ENCODE assay signal across 15 cellular contexts in genomic region chr20:58688414-58688813, GRCh38.
"Had no signal": no experiment of that assay in that cellular context is flagged by ENCODE, and none has a peak within 500 bp of the region (broad histone marks: within the 10 kb centered on the region; RNA-seq: fewer than 3 reads in every experiment).

No MANE protein-coding gene starts in this region.

- H3K9me3 ChIP-seq: thoracic aorta had no signal

- H3K4me1 ChIP-seq: foreskin keratinocyte had no signal

- H3K27me3 Mint-ChIP-seq: activated B cell treated with CpG ODN at 0.5 μM for 24 hours; activated naive CD8-positive, alpha-beta T cell; central memory CD8-positive, alpha-beta T cell had no signal

- H3K27ac Mint-ChIP-seq: activated B cell treated with CpG ODN at 0.5 μM for 24 hours; activated naive CD8-positive, alpha-beta T cell; nephron progenitor cell; stimulated activated effector memory CD8-positive, alpha-beta T cell treated with anti-CD3 and anti-CD28 coated beads, Interleukin-12 subunit alpha, Interleukin-12 subunit beta, amount 100 ng/mL, for 72 hours; T-helper 1 cell treated with Interleukin-12 subunit alpha and Interleukin-12 subunit beta and Interleukin-4 antibody, amounts not matched to agents 30 μg/mL and 1 μg/mL, for 36 hours had no signal

- H3K9me3 Mint-ChIP-seq: activated B cell treated with CpG ODN at 0.5 μM for 24 hours; central memory CD8-positive, alpha-beta T cell; nephron progenitor cell; stimulated activated effector memory CD8-positive, alpha-beta T cell treated with anti-CD3 and anti-CD28 coated beads, Interleukin-12 subunit alpha, Interleukin-12 subunit beta, amount 100 ng/mL, for 72 hours; T-helper 1 cell treated with Interleukin-12 subunit alpha and Interleukin-12 subunit beta and Interleukin-4 antibody, amounts not matched to agents 30 μg/mL and 1 μg/mL, for 36 hours had no signal

- DNase-seq: activated B cell treated with CpG ODN at 0.5 μM for 24 hours; activated CD4-positive, alpha-beta T cell treated with anti-CD3 and anti-CD28 coated beads for 48 hours; activated CD8-positive, alpha-beta memory T cell treated with anti-CD3 and anti-CD28 coated beads for 24 hours; activated gamma-delta T cell treated with Interleukin-2 at 50 U/mL for 16 hours; brain microvascular endothelial cell; effector CD4-positive, alpha-beta T cell; foreskin keratinocyte; nephron progenitor cell had no signal

- ATAC-seq: foreskin keratinocyte; stimulated activated effector memory CD8-positive, alpha-beta T cell treated with anti-CD3 and anti-CD28 coated beads, Interleukin-12 subunit alpha, Interleukin-12 subunit beta, amount 100 ng/mL, for 72 hours had no signal

- H3K27ac ChIP-seq: brain microvascular endothelial cell, coronary artery, foreskin keratinocyte, parathyroid adenoma, thoracic aorta had no signal

- H3K4me3 ChIP-seq: coronary artery, thoracic aorta had no signal

- H3K27me3 ChIP-seq: brain microvascular endothelial cell, foreskin keratinocyte had no signal

- H2AFZ ChIP-seq: parathyroid adenoma had no signal

- H3K4me1 Mint-ChIP-seq: central memory CD8-positive, alpha-beta T cell had no signal

- H3K9ac ChIP-seq: parathyroid adenoma had no signal

- H3K36me3 ChIP-seq: brain microvascular endothelial cell, thoracic aorta had no signal

- H3K4me3 Mint-ChIP-seq: activated B cell treated with CpG ODN at 0.5 μM for 24 hours; activated naive CD8-positive, alpha-beta T cell; central memory CD8-positive, alpha-beta T cell; nephron progenitor cell; stimulated activated effector memory CD8-positive, alpha-beta T cell treated with anti-CD3 and anti-CD28 coated beads, Interleukin-12 subunit alpha, Interleukin-12 subunit beta, amount 100 ng/mL, for 72 hours; T-helper 1 cell treated with Interleukin-12 subunit alpha and Interleukin-12 subunit beta and Interleukin-4 antibody, amounts not matched to agents 30 μg/mL and 1 μg/mL, for 36 hours had no signal
